Comparison of ENCODE assay signal across 11 cellular contexts in the genomic region with DNA sequence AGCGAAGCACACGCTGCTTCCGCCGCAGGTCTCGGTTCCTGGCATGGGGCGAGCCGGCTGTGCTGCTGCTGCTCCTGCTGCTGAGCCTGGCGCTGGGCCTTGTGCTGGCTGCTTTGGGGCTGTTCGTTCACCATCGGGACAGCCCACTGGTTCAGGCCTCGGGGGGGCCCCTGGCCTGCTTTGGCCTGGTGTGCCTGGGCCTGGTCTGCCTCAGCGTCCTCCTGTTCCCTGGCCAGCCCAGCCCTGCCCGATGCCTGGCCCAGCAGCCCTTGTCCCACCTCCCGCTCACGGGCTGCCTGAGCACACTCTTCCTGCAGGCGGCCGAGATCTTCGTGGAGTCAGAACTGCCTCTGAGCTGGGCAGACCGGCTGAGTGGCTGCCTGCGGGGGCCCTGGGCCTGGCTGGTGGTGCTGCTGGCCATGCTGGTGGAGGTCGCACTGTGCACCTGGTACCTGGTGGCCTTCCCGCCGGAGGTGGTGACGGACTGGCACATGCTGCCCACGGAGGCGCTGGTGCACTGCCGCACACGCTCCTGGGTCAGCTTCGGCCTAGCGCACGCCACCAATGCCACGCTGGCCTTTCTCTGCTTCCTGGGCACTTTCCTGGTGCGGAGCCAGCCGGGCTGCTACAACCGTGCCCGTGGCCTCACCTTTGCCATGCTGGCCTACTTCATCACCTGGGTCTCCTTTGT. TPM values are rescaled to one million over a fixed set of nuclear protein-coding genes. Genes with fewer than 3 reads are reported as not detected.
A peak's percentile ranks its signal among the peaks of the same experiment; 100 is the strongest.
DNase-seq lines count a peak whose midpoint lies in the region; ATAC-seq lines count a peak whose summit lies in the region.
"Had no signal": no experiment of that assay in that cellular context is flagged by ENCODE, and none has a peak within 500 bp of the region (broad histone marks: within the 10 kb centered on the region; RNA-seq: fewer than 3 reads in every experiment).

No MANE protein-coding gene starts in this region.

- peak; percentile 21 for ATAC-seq in sciatic nerve
- ATAC-seq in HG03565 (IDR thresholded peaks at IDR 0.05; ENCODE audit: unreplicated experiment) = no peak

- peak; percentile 59 for DNase-seq in NCI-H82 (lab: John Stamatoyannopoulos, UW)
- DNase-seq in NCI-H82 treated with DMSO at 0.1 percent for 48 hours (lab: John Stamatoyannopoulos, UW; ENCODE audit: unreplicated experiment) = no peak
- DNase-seq in sciatic nerve (ENCODE audit: low spot score) = no peak
- DNase-seq: activated T-cell treated with anti-CD3 and anti-CD28 coated beads, Interleukin-2, amount 50 U/mL, for 1 hour; head of caudate nucleus; NCI-H446; sigmoid colon; stimulated activated CD4-positive, alpha-beta T cell treated with anti-CD3 and anti-CD28 coated beads, Interleukin-2, amount 100 ng/mL, for 48 hours; stimulated activated CD8-positive, alpha-beta memory T cell treated with anti-CD3 and anti-CD28 coated beads, Interleukin-4, amount 100 ng/mL, for 48 hours had no signal

- intact Hi-C loops in sciatic nerve (cut with DNase I) = no loop called here

RNA-seq across cellular contexts. Expression of a gene that starts 2.6 kb away (rescaled TPM):
- total RNA-seq in sciatic nerve = 0.49 TPM
- total RNA-seq: epithelial cell of proximal tubule, sigmoid colon had no signal

RNA-seq across cellular contexts. Expression of a gene that starts 9.1 kb away (rescaled TPM):
- total RNA-seq in sciatic nerve = 15.7 TPM

RNA-seq across cellular contexts. Expression of a gene that starts 9.2 kb away (rescaled TPM):
- total RNA-seq in sciatic nerve = 111 TPM

RNA-seq across cellular contexts. Expression of a gene that starts 15.5 kb away (rescaled TPM):
- 91.4 TPM for total RNA-seq in sciatic nerve

RNA-seq across cellular contexts. Expression of a gene that starts 24.7 kb away (rescaled TPM):
- total RNA-seq in sciatic nerve = 262 TPM
